Comparison of ENCODE assay signal across 17 cellular contexts in genomic region chr17:36117505-36118382, GRCh38. TPM values are rescaled to one million over a fixed set of nuclear protein-coding genes. Genes with fewer than 3 reads are reported as not detected.
A peak's percentile ranks its signal among the peaks of the same experiment; 100 is the strongest.
DNase-seq lines count a peak whose midpoint lies in the region; ATAC-seq and TF ChIP-seq lines count a peak whose summit lies in the region.
"Had no signal": no experiment of that assay in that cellular context is flagged by ENCODE, and none has a peak within 500 bp of the region (broad histone marks: within the 10 kb centered on the region; RNA-seq: fewer than 3 reads in every experiment).

No MANE protein-coding gene starts in this region.

- no peak for ATAC-seq in GM19324 (IDR thresholded peaks at IDR 0.05; ENCODE audit: low FRiP score, unreplicated experiment)
- ATAC-seq: SK-N-SH treated with all-trans-retinoic acid at 6 μM for 48 hours had no signal

- no peaks in the 10 kb centered on the region for H3K36me3 Mint-ChIP-seq in nephron progenitor cell (ENCODE audit: low read depth)
- H3K36me3 Mint-ChIP-seq: activated naive CD4-positive, alpha-beta T cell treated with anti-CD3 and anti-CD28 coated beads, Interleukin-2, amount 50 U/mL, for 24 hours had no signal

- H3K27ac Mint-ChIP-seq in nephron progenitor cell, result peak overlapping the region; percentile 88
- H3K27ac Mint-ChIP-seq: activated naive CD4-positive, alpha-beta T cell treated with anti-CD3 and anti-CD28 coated beads, Interleukin-2, amount 50 U/mL, for 24 hours; memory B cell had no signal

- intact Hi-C loops in esophagus muscularis mucosa (cut with DNase I), result no loop called here

- TF ChIP-seq EP300 in esophagus muscularis mucosa (IDR thresholded peaks at IDR 0.05), result no peak

- H3K36me3 ChIP-seq in esophagus muscularis mucosa, result no peaks in the 10 kb centered on the region

- no peaks in the 10 kb centered on the region for H3K27me3 Mint-ChIP-seq in nephron progenitor cell (ENCODE audit: low read depth, poor library complexity)

- no peak overlapping the region for H3K27ac ChIP-seq in esophagus muscularis mucosa (replicated peaks in 1 of 4)
- H3K27ac ChIP-seq: C4-2B had no signal

- WGBS in esophagus muscularis mucosa, result 36% methylated on average over 5 of the region's 5 CpGs

- peaks cover 4% of the 10 kb centered on the region for H3K9me3 Mint-ChIP-seq in nephron progenitor cell

- DNase-seq in stimulated activated naive CD4-positive, alpha-beta T cell treated with Interleukin-2 at 50 U/mL for 16 hours (lab: John Stamatoyannopoulos, UW), result peak; percentile 47
- DNase-seq in stimulated activated naive CD4-positive, alpha-beta T cell (lab: John Stamatoyannopoulos, UW), result no peak
- DNase-seq in RPMI8226 (peak; percentile 18), nephron progenitor cell (no peak), esophagus muscularis mucosa (ENCODE audit: extremely low spot score) (no peak), NCI-H2196 treated with DMSO at 0.1 percent for 48 hours (lab: John Stamatoyannopoulos, UW; ENCODE audit: unreplicated experiment) (no peak)
- DNase-seq: caudate nucleus, DND-41, NCI-H1092, occipital lobe had no signal

- TF ChIP-seq CTCF in nephron progenitor cell (IDR thresholded peaks at IDR 0.05) (no peak), esophagus muscularis mucosa (IDR thresholded peaks at IDR 0.05) (no peak)

- H3K4me3 ChIP-seq in esophagus muscularis mucosa, result no peak overlapping the region

- no peak overlapping the region for H3K4me3 Mint-ChIP-seq in nephron progenitor cell
- H3K4me3 Mint-ChIP-seq: activated naive CD4-positive, alpha-beta T cell treated with anti-CD3 and anti-CD28 coated beads, Interleukin-2, amount 50 U/mL, for 24 hours; memory B cell had no signal

- no peaks in the 10 kb centered on the region for H3K4me1 ChIP-seq in esophagus muscularis mucosa

- TF ChIP-seq POLR2A in esophagus muscularis mucosa (IDR thresholded peaks at IDR 0.05; ENCODE audit: low read depth), result no peak

- peaks cover 0 to 7% (median 0%) of the 10 kb centered on the region in 4 donors for H3K27me3 ChIP-seq in esophagus muscularis mucosa

- no peaks in the 10 kb centered on the region for H3K9me3 ChIP-seq in esophagus muscularis mucosa

- peaks cover 13% of the 10 kb centered on the region for H3K4me1 Mint-ChIP-seq in nephron progenitor cell
- H3K4me1 Mint-ChIP-seq: activated naive CD4-positive, alpha-beta T cell treated with anti-CD3 and anti-CD28 coated beads, Interleukin-2, amount 50 U/mL, for 24 hours had no signal

RNA-seq across cellular contexts. Expression of gene CCL4, which starts 14.1 kb away (rescaled TPM):
- total RNA-seq in esophagus muscularis mucosa, result 1 to 10 TPM in 3 of 4 donors, not detected in 1; 1.7 to 3.0 (median 2.0) TPM

RNA-seq across cellular contexts. Expression of gene CCL3, which starts 27.8 kb away (rescaled TPM):
- total RNA-seq in esophagus muscularis mucosa, result 1 to 10 TPM in 1 of 4 donors, under 1 TPM in 1, not detected in 2; 0.33 to 1.3 TPM
- total RNA-seq: OCI-LY7 had no signal

RNA-seq across cellular contexts. Expression of gene CCL18, which starts 53.7 kb away (rescaled TPM):
- total RNA-seq in esophagus muscularis mucosa, result 10 to 100 TPM in 3 of 4 donors, not detected in 1; 12.6 to 16.7 (median 13.3) TPM
- total RNA-seq: occipital lobe, OCI-LY7, urinary bladder had no signal

RNA-seq across cellular contexts. Expression of gene TBC1D3B, which starts 58.7 kb away (rescaled TPM):
- total RNA-seq in esophagus muscularis mucosa, result 1 to 10 TPM in 3 of 4 donors, not detected in 1; 2.1 to 5.8 (median 2.7) TPM

Comparison
In these comparisons a context has a peak if more than half of its experiments do, and no peak if none do; other contexts are left out.
1. DNase-seq: peak in stimulated activated naive CD4-positive, alpha-beta T cell treated with Interleukin-2 at 50 U/mL for 16 hours (single experiment) and RPMI8226 (single experiment); none in stimulated activated naive CD4-positive, alpha-beta T cell (0 of 6), nephron progenitor cell (single experiment), esophagus muscularis mucosa (single experiment) and NCI-H2196 treated with DMSO at 0.1 percent for 48 hours (single experiment).